8 cellular contexts compared by ENCODE assay signal in genomic region chr4:86977621-86978184, GRCh38. TPM values are rescaled to one million over a fixed set of nuclear protein-coding genes. Genes with fewer than 3 reads are reported as not detected.
DNase-seq lines count a peak whose midpoint lies in the region; ATAC-seq and TF ChIP-seq lines count a peak whose summit lies in the region.

No MANE protein-coding gene starts in this region.

- no peak for TF ChIP-seq CTCF in 22Rv1 (IDR thresholded peaks at IDR 0.05)
- TF ChIP-seq CTCF in colonic mucosa (IDR thresholded peaks at IDR 0.05), result no peak

- H3K4me1 ChIP-seq in colonic mucosa, result peaks cover 18% of the 10 kb centered on the region

- no peaks in the 10 kb centered on the region for H3K36me3 ChIP-seq in colonic mucosa

- peak; percentile 55 for DNase-seq in NCI-H2029 treated with DMSO at 0.1 percent for 48 hours (lab: John Stamatoyannopoulos, UW)
- DNase-seq in colonic mucosa, result peak; percentile 68
- peak; percentile 62 for DNase-seq in smooth muscle cell of the brain vasculature (ENCODE audit: low read depth, low spot score)
- DNase-seq in NCI-H1105 treated with DMSO at 0.1 percent for 48 hours (lab: John Stamatoyannopoulos, UW), result no peak
- DNase-seq in activated CD8-positive, alpha-beta memory T cell treated with anti-CD3 and anti-CD28 coated beads, Interleukin-2, amount 50 U/mL, for 48 hours, result no peak

- H3K27ac ChIP-seq in 22Rv1 (peak overlapping the region; percentile 30; the same call in 1 of the 2 replicates), colonic mucosa (peak overlapping the region; percentile 59)

- H3K27me3 ChIP-seq in colonic mucosa, result no peaks in the 10 kb centered on the region

- no peak overlapping the region for H3K9ac ChIP-seq in colonic mucosa (ENCODE audit: low read depth in 2 of 2, low read length in 2 of 2)

- ATAC-seq in GM18498 (IDR thresholded peaks at IDR 0.05; ENCODE audit: unreplicated experiment) (peak; percentile 92), HG02642 (IDR thresholded peaks at IDR 0.05; ENCODE audit: poor library complexity, unreplicated experiment) (peak; percentile 80)

- no peaks in the 10 kb centered on the region for H3K9me3 ChIP-seq in colonic mucosa

- intact Hi-C loops in colonic mucosa (cut with DNase I), result no loop called here

- no peak overlapping the region for H3K4me3 ChIP-seq in colonic mucosa

RNA-seq across cellular contexts. Expression of gene AFF1, which starts 42.9 kb away (rescaled TPM):
- 100 to 1,000 TPM in 1 of 2 donors, 10 to 100 TPM in 1; 73.5 to 104 TPM for total RNA-seq in colonic mucosa

Comparison
In these comparisons a context has a peak if more than half of its experiments do, and no peak if none do; other contexts are left out.
1. DNase-seq: peak in NCI-H2029 treated with DMSO at 0.1 percent for 48 hours (single experiment), colonic mucosa (single experiment) and smooth muscle cell of the brain vasculature (single experiment); none in NCI-H1105 treated with DMSO at 0.1 percent for 48 hours (single experiment) and activated CD8-positive, alpha-beta memory T cell treated with anti-CD3 and anti-CD28 coated beads, Interleukin-2, amount 50 U/mL, for 48 hours (single experiment).